ENCODE assay signal across 7 cellular contexts in genomic region chr13:100542546-100543156, GRCh38. TPM values are rescaled to one million over a fixed set of nuclear protein-coding genes. Genes with fewer than 3 reads are reported as not detected.
A peak's percentile ranks its signal among the peaks of the same experiment; 100 is the strongest.
DNase-seq lines count a peak whose midpoint lies in the region; ATAC-seq and TF ChIP-seq lines count a peak whose summit lies in the region.

No MANE protein-coding gene starts in this region.

- H3K36me3 ChIP-seq in smooth muscle cell (ENCODE audit: low read depth), result no peaks in the 10 kb centered on the region

- H3K79me2 ChIP-seq in smooth muscle cell (ENCODE audit: low read depth), result no peaks in the 10 kb centered on the region

- peaks cover 7% of the 10 kb centered on the region for H3F3A ChIP-seq in smooth muscle cell (ENCODE audit: low read depth)

- H3K27me3 ChIP-seq in smooth muscle cell (ENCODE audit: low read depth), result no peaks in the 10 kb centered on the region

- no peak overlapping the region for H3K27ac ChIP-seq in smooth muscle cell (ENCODE audit: low read depth)

- peak; percentile 87 for ATAC-seq in GM19324 (IDR thresholded peaks at IDR 0.05; ENCODE audit: low FRiP score, unreplicated experiment)
- ATAC-seq in HG03135 (IDR thresholded peaks at IDR 0.05; ENCODE audit: unreplicated experiment), result peak; percentile 78

- H2AFZ ChIP-seq in smooth muscle cell (ENCODE audit: low read depth), result no peak overlapping the region

- in situ Hi-C loops in G401 (cut with HindIII; ENCODE audit: low sequenced_read_pairs), result no loop called here

- 87% methylated on average over 12 of the region's 12 CpGs for WGBS in smooth muscle cell (ENCODE audit: low lambda C conversion rate)

- DNase-seq in G401 (ENCODE audit: low spot score) (peak; percentile 28), OCI-M1 (lab: John Stamatoyannopoulos, UW) (peak; percentile 86), epithelial cell of proximal tubule (ENCODE audit: low read depth) (no peak), smooth muscle cell (lab: John Stamatoyannopoulos, UW; ENCODE audit: unreplicated experiment) (no peak), activated T-cell treated with anti-CD3 and anti-CD28 coated beads for 4 hours (no peak)

- H3K9me3 ChIP-seq in smooth muscle cell (replicated peaks; ENCODE audit: low read depth), result no peaks in the 10 kb centered on the region

- no peak overlapping the region for H3K4me3 ChIP-seq in epithelial cell of proximal tubule (ENCODE audit: low read depth, low read length)
- H3K4me3 ChIP-seq in smooth muscle cell, result no peak overlapping the region

- no peaks in the 10 kb centered on the region for H4K20me1 ChIP-seq in smooth muscle cell (ENCODE audit: low read depth)

- no peak overlapping the region for H3K4me2 ChIP-seq in smooth muscle cell

- no peak overlapping the region for H3K9ac ChIP-seq in smooth muscle cell (ENCODE audit: low read depth)

- H3K4me1 ChIP-seq in smooth muscle cell (ENCODE audit: low read depth), result peaks cover 11% of the 10 kb centered on the region

- peak; percentile 55 for TF ChIP-seq CTCF in epithelial cell of proximal tubule (conservative IDR thresholded peaks at IDR 0.05; ENCODE audit: low read depth, low read length)
- peak; percentile 61 for TF ChIP-seq CTCF in smooth muscle cell (IDR thresholded peaks at IDR 0.05; ENCODE audit: borderline replicate concordance, insufficient read depth, poor library complexity, severe bottlenecking)

RNA-seq across cellular contexts. Expression of gene GGACT, which starts 45.9 kb away (rescaled TPM):
- total RNA-seq in G401 (2014; rRNA removed; shearing (Covaris generic)), result 11.4 and 17.8 TPM in 2 replicates
- total RNA-seq in epithelial cell of proximal tubule (3.6 and 5.2 TPM in 2 replicates), smooth muscle cell (2.5 and 4.5 TPM in 2 replicates)
- polyA plus RNA-seq in smooth muscle cell, result 7.1 and 9.1 TPM in 2 replicates

Comparison
In these comparisons a context has a peak if more than half of its experiments do, and no peak if none do; other contexts are left out.
1. DNase-seq: peak in G401 (single experiment) and OCI-M1 (single experiment); none in epithelial cell of proximal tubule (single experiment), smooth muscle cell (single experiment) and activated T-cell treated with anti-CD3 and anti-CD28 coated beads for 4 hours (single experiment).